ENCODE assay signal across 8 cellular contexts in genomic region chr5:134411546-134412266, GRCh38. TPM values are rescaled to one million over a fixed set of nuclear protein-coding genes. Genes with fewer than 3 reads are reported as not detected.
DNase-seq lines count a peak whose midpoint lies in the region; ATAC-seq, FAIRE-seq and TF ChIP-seq lines count a peak whose summit lies in the region.

A gene with protein sequence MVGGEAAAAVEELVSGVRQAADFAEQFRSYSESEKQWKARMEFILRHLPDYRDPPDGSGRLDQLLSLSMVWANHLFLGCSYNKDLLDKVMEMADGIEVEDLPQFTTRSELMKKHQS (minus strand): TSS chr5:134411881. CDS start chr5:134411854, 27 bp downstream.

- H3K27me3 ChIP-seq in upper lobe of left lung, result no peaks in the 10 kb centered on the region

- H3K27ac ChIP-seq in adipose tissue (ENCODE audit: low read depth, low read length), result no peak within 1 kb of the TSS
- peak within 1 kb of the TSS; percentile 83 to 92 (median 88) for H3K27ac ChIP-seq in upper lobe of left lung

- peak within 1 kb of the TSS; percentile 91 to 93 (median 91) for H3K4me3 Mint-ChIP-seq in T-cell

- CTCF ChIA-PET in T-cell (lab: Charles Lee), result interaction anchor here (0.6 to 1.5 kb wide), 12 partner anchors 18 to 175 kb away, joined by 3 to 11 read pairs (median 4); no protein-coding TSS in a partner anchor

- ATAC-seq in HG02678 (IDR thresholded peaks at IDR 0.05; ENCODE audit: unreplicated experiment) (peak; percentile 97), T-cell (replicated peaks in 1 of 4) (peak; percentile 99 to 100 (median 100)), upper lobe of left lung (ENCODE audit: low FRiP score in 2 of 2) (peak; percentile 97 to 99)

- TF ChIP-seq EP300 in upper lobe of left lung (IDR thresholded peaks at IDR 0.05), result peak in 1 of 4 donors; percentile 65

- peak within 1 kb of the TSS; percentile 65 to 97 (median 90) for H3K4me3 ChIP-seq in upper lobe of left lung

- peak; percentile 73 to 97 (median 95) for TF ChIP-seq CTCF in upper lobe of left lung (IDR thresholded peaks at IDR 0.05)

- peak; percentile 97 for FAIRE-seq in GM12891 (lab: Jason Lieb, UNC)

- intact Hi-C loops in cardiac septum (cut with DNase I), result loop anchor here (1.0 to 5.0 kb wide), 7 partner anchors 25 to 169 kb away; no protein-coding TSS in a partner anchor
- intact Hi-C loops in posterior vena cava (cut with DNase I), result loop anchor here (5.0 to 10.0 kb wide), 5 partner anchors 56 to 171 kb away; partner anchors contain the start of gene JADE2 (in 2 of the 2)

- H3K36me3 ChIP-seq in upper lobe of left lung, result peaks cover 0 to 6% (median 0%) of the 10 kb centered on the region in 4 donors

- H3K36me3 Mint-ChIP-seq in T-cell, result peaks cover 4% of the 10 kb centered on the region

- POLR2A ChIA-PET in T-cell (lab: Charles Lee), result interaction anchor here (0.6 to 1.2 kb wide), 5 partner anchors 10 to 113 kb away, joined by 3 to 5 read pairs (median 3); partner anchors contain the start of gene UBE2B (in 1 of the 2)

- H3K9me3 Mint-ChIP-seq in T-cell, result no peaks in the 10 kb centered on the region

- DNase-seq in GM12891 (ENCODE audit: insufficient read length, low spot score) (peak; percentile 92), NCI-H1105 treated with DMSO at 0.1 percent for 48 hours (lab: John Stamatoyannopoulos, UW) (peak; percentile 76), T-cell (peak; percentile 75 to 93 (median 86)), cardiac septum (ENCODE audit: low spot score) (peak; percentile 96), posterior vena cava (ENCODE audit: low spot score) (peak; percentile 98), upper lobe of left lung (peak; percentile 94 to 98)

- H3K9me3 ChIP-seq in upper lobe of left lung, result no peaks in the 10 kb centered on the region

- no peaks in the 10 kb centered on the region for H3K27me3 Mint-ChIP-seq in T-cell

- TF ChIP-seq POLR2A in GM12891 (IDR thresholded peaks at IDR 0.05; ENCODE audit: low read depth, low read length) (peak; percentile 88), upper lobe of left lung (IDR thresholded peaks at IDR 0.05) (peak in 3 of 4 donors; percentile 50 to 78 (median 71))

- peaks cover 22 to 35% (median 24%) of the 10 kb centered on the region in 4 donors for H3K4me1 ChIP-seq in upper lobe of left lung

- peaks cover 28 to 42% (median 41%) of the 10 kb centered on the region in 3 donors for H3K4me1 Mint-ChIP-seq in T-cell

- H3K27ac Mint-ChIP-seq in T-cell, result peak within 1 kb of the TSS; percentile 87 to 92

- 0% methylated on average over 59 to 61 of the region's 61 CpGs for WGBS in adipose tissue, 3 donors
- WGBS in upper lobe of left lung, 2 donors, result 0% methylated on average over 6 to 13 of the region's 61 CpGs

TF ChIP-seq in GM12891, 5 proteins besides CTCF, POLR2A, EP300 and RAD21:
- TF ChIP-seq TAF1 (IDR thresholded peaks at IDR 0.05; ENCODE audit: low read depth, low read length) (peak; percentile 87), POLR2AphosphoS5 (IDR thresholded peaks at IDR 0.05; ENCODE audit: low read depth, low read length) (peak; percentile 76), POU2F2 (IDR thresholded peaks at IDR 0.05; ENCODE audit: low read depth, low read length) (peak; percentile 62), SPI1 (IDR thresholded peaks at IDR 0.05; ENCODE audit: low read depth, low read length) (no peak), PAX5 (IDR thresholded peaks at IDR 0.05; ENCODE audit: insufficient read depth, low read length, severe bottlenecking) (peak; percentile 85)

RNA-seq across cellular contexts. Expression of the gene that starts here (rescaled TPM):
- 27.0 TPM for polyA plus RNA-seq in GM12891 (2012; ENCODE audit: low read depth, missing spikeins)
- total RNA-seq in T-cell (10 to 100 TPM; 14.0 to 17.3 (median 15.3) TPM), cardiac septum (27.2 TPM), posterior vena cava (10 to 100 TPM; 18.8 to 19.4 TPM), upper lobe of left lung (10 to 100 TPM in 4 of 6 donors, 1 to 10 TPM in 2; 2.1 to 18.5 (median 13.3) TPM)
- polyA plus RNA-seq in adipose tissue, result 10 to 100 TPM; 21.5 to 37.0 (median 22.4) TPM
